In the genomic region with DNA sequence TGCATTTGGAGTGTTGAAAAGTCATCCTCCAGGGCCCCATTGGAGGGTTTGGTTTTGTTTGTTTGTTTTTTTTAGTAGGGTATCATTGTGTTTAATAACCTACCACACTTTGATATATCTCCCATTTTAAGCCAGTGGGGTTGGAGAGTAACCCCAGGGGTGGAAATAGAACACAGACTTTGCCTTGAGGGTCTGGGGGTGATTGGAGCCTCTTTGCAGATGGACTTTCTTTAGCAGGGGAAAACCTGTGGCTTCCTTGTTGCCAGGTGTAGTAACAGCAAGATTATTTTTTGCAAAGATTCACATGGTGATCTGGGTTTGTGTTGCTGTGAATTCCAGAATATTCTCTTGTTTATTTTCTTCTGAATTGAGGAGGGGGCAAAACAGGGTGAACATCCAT, we compare ENCODE assay signal across 8 cellular contexts. TPM values are rescaled to one million over a fixed set of nuclear protein-coding genes. Genes with fewer than 3 reads are reported as not detected.
DNase-seq lines count a peak whose midpoint lies in the region; ATAC-seq, FAIRE-seq and TF ChIP-seq lines count a peak whose summit lies in the region.

No MANE protein-coding gene starts in this region.

- no peaks in the 10 kb centered on the region; the same call in 1 of the 2 replicates for H4K20me1 ChIP-seq in SU-DHL-6 (ENCODE audit: low read depth, low read length)

- no peak for FAIRE-seq in H54 (lab: Jason Lieb, UNC)

- H3K79me2 ChIP-seq in SU-DHL-6 (ENCODE audit: insufficient read depth, low read length), result peaks cover 62% of the 10 kb centered on the region

- H3K9me2 ChIP-seq in SU-DHL-6 (replicated peaks; ENCODE audit: insufficient read depth, low read length), result no peaks in the 10 kb centered on the region

- TF ChIP-seq CTCF in GM12875 (IDR thresholded peaks at IDR 0.05; ENCODE audit: borderline replicate concordance, insufficient read depth, low read depth, low read length), result no peak
- no peak for TF ChIP-seq CTCF in SU-DHL-6 (IDR thresholded peaks at IDR 0.05; ENCODE audit: insufficient read depth, low read length, poor library complexity, severe bottlenecking)
- no peak for TF ChIP-seq CTCF in fibroblast of the aortic adventitia (IDR thresholded peaks at IDR 0.05; ENCODE audit: insufficient read depth, low read length)

- H3K27ac ChIP-seq in SU-DHL-6 (ENCODE audit: low read depth, low read length), result peak overlapping the region; percentile 60

- no peak overlapping the region for H2AFZ ChIP-seq in SU-DHL-6 (ENCODE audit: low read depth, low read length, severe bottlenecking)

- H3K9me3 ChIP-seq in SU-DHL-6 (ENCODE audit: insufficient read depth, low read length), result no peaks in the 10 kb centered on the region

- TF ChIP-seq POLR2A in H54 (IDR thresholded peaks at IDR 0.05; ENCODE audit: low read depth, low read length), result no peak

- no peaks in the 10 kb centered on the region for H3K27me3 ChIP-seq in SU-DHL-6 (ENCODE audit: low read length)

- peak overlapping the region; percentile 91 for H3K9ac ChIP-seq in SU-DHL-6 (ENCODE audit: low read length)

- no peaks in the 10 kb centered on the region for H3K36me3 ChIP-seq in SU-DHL-6 (ENCODE audit: low read length)

- H3K4me2 ChIP-seq in SU-DHL-6 (ENCODE audit: low read depth, low read length, poor library complexity, severe bottlenecking), result peak overlapping the region; percentile 73

- DNase-seq in fibroblast of the aortic adventitia (ENCODE audit: low read depth) (no peak), skeletal muscle cell (ENCODE audit: low read depth) (no peak), DMS53 treated with DMSO at 0.1 percent for 48 hours (lab: John Stamatoyannopoulos, UW; ENCODE audit: unreplicated experiment) (no peak), NCI-H2081 treated with DMSO at 0.1 percent for 48 hours (lab: John Stamatoyannopoulos, UW) (no peak), H54 (ENCODE audit: insufficient read length, low spot score) (no peak)

- no peak for ATAC-seq in HG02623 (IDR thresholded peaks at IDR 0.05; ENCODE audit: unreplicated experiment)

- no peaks in the 10 kb centered on the region; the same call in 1 of the 2 replicates for H3F3A ChIP-seq in SU-DHL-6 (ENCODE audit: insufficient read depth)

- H3K4me3 ChIP-seq in GM12875 (ENCODE audit: low read depth, low read length), result peak overlapping the region; percentile 64
- peak overlapping the region; percentile 86 for H3K4me3 ChIP-seq in SU-DHL-6 (ENCODE audit: insufficient read depth, low read length, poor library complexity, severe bottlenecking)
- peak overlapping the region; percentile 90 for H3K4me3 ChIP-seq in fibroblast of the aortic adventitia (ENCODE audit: low read depth, low read length)
- H3K4me3 ChIP-seq in skeletal muscle cell (ENCODE audit: low read depth, low read length), result peak overlapping the region; percentile 63

RNA-seq across cellular contexts. Expression of a gene that starts 1.5 kb away (rescaled TPM):
- 34.6 and 46.2 TPM in 2 replicates for total RNA-seq in fibroblast of the aortic adventitia (ENCODE audit: low replicate concordance)
